ENCODE assay signal across 1 cellular context in genomic region chr22:31561238-31561887, GRCh38.
TF ChIP-seq lines count a peak whose summit lies in the region.

No MANE protein-coding gene starts in this region.

TF ChIP-seq in HepG2, 621 proteins besides CTCF, POLR2A, EP300 and RAD21 (continued from another document and continues in another):
- 0 out of 2 replicates have a peak, but pooled peaks have one; percentile 44 for TF ChIP-seq ZSCAN25 (CRISPR knock-in tag; IDR thresholded peaks at IDR 0.05)
- TF ChIP-seq POGK (CRISPR knock-in tag; conservative IDR thresholded peaks at IDR 0.05) = no peak
- no peak for TF ChIP-seq ZNF430 (CRISPR knock-in tag; IDR thresholded peaks at IDR 0.05)
- no peak for TF ChIP-seq HMGA1 (CRISPR knock-in tag; conservative IDR thresholded peaks at IDR 0.05)
- no peak for TF ChIP-seq SMAD1 (CRISPR knock-in tag; IDR thresholded peaks at IDR 0.05; ENCODE audit: borderline replicate concordance, low read depth)
- TF ChIP-seq POGZ (CRISPR knock-in tag; IDR thresholded peaks at IDR 0.05) = no peak
- TF ChIP-seq FOSL1 (CRISPR knock-in tag; IDR thresholded peaks at IDR 0.05; ENCODE audit: borderline replicate concordance) = no peak
- TF ChIP-seq ZNF30 (CRISPR knock-in tag; IDR thresholded peaks at IDR 0.05) = no peak
- TF ChIP-seq ZBTB49 (CRISPR knock-in tag; IDR thresholded peaks at IDR 0.05; ENCODE audit: borderline replicate concordance) = no peak
- TF ChIP-seq TAF15 (IDR thresholded peaks at IDR 0.05; ENCODE audit: low read depth, low read length, poor library complexity, severe bottlenecking) = no peak
- TF ChIP-seq RNF2 (conservative IDR thresholded peaks at IDR 0.05; ENCODE audit: low read depth) = no peak
- no peak for TF ChIP-seq HNRNPLL (IDR thresholded peaks at IDR 0.05; ENCODE audit: low read depth, low read length, poor library complexity, severe bottlenecking)
- no peak for TF ChIP-seq RBM39 (IDR thresholded peaks at IDR 0.05; ENCODE audit: low read depth, low read length, poor library complexity, severe bottlenecking)
- no peak for TF ChIP-seq NR1H2 (CRISPR knock-in tag; IDR thresholded peaks at IDR 0.05; ENCODE audit: borderline replicate concordance, low read depth)
- TF ChIP-seq U2AF1 (optimal IDR thresholded peaks at IDR 0.05; ENCODE audit: low read depth, low read length) = no peak
- no peak for TF ChIP-seq SNAPC4 (CRISPR knock-in tag; IDR thresholded peaks at IDR 0.05)
- no peak for TF ChIP-seq ZNF816 (CRISPR knock-in tag; IDR thresholded peaks at IDR 0.05; ENCODE audit: borderline replicate concordance)
- TF ChIP-seq ZFP36L1 (CRISPR knock-in tag; IDR thresholded peaks at IDR 0.05) = no peak
- no peak for TF ChIP-seq TRIM22 (IDR thresholded peaks at IDR 0.05)
- no peak for TF ChIP-seq ZNF569 (CRISPR knock-in tag; IDR thresholded peaks at IDR 0.05; ENCODE audit: borderline replicate concordance)
- TF ChIP-seq ZNF629 (CRISPR knock-in tag; conservative IDR thresholded peaks at IDR 0.05) = no peak
- TF ChIP-seq ARNTL (CRISPR knock-in tag; IDR thresholded peaks at IDR 0.05) = no peak
- TF ChIP-seq GMEB2 (CRISPR knock-in tag; IDR thresholded peaks at IDR 0.05; ENCODE audit: low read depth) = no peak
- no peak for TF ChIP-seq TEAD2 (CRISPR knock-in tag; IDR thresholded peaks at IDR 0.05)
- no peak for TF ChIP-seq ZNF407 (CRISPR knock-in tag; IDR thresholded peaks at IDR 0.05; ENCODE audit: not compliant biosample characterization)
- TF ChIP-seq ZNF740 (CRISPR knock-in tag; IDR thresholded peaks at IDR 0.05) = no peak
- TF ChIP-seq RNF219 (CRISPR knock-in tag; IDR thresholded peaks at IDR 0.05) = no peak
- no peak for TF ChIP-seq CENPX (CRISPR knock-in tag; IDR thresholded peaks at IDR 0.05)
- no peak for TF ChIP-seq ZNF746 (CRISPR knock-in tag; IDR thresholded peaks at IDR 0.05)
- TF ChIP-seq RBM22 (optimal IDR thresholded peaks at IDR 0.05; ENCODE audit: low read length) = no peak
